Comparison of ENCODE assay signal across 8 cellular contexts in the genomic region with DNA sequence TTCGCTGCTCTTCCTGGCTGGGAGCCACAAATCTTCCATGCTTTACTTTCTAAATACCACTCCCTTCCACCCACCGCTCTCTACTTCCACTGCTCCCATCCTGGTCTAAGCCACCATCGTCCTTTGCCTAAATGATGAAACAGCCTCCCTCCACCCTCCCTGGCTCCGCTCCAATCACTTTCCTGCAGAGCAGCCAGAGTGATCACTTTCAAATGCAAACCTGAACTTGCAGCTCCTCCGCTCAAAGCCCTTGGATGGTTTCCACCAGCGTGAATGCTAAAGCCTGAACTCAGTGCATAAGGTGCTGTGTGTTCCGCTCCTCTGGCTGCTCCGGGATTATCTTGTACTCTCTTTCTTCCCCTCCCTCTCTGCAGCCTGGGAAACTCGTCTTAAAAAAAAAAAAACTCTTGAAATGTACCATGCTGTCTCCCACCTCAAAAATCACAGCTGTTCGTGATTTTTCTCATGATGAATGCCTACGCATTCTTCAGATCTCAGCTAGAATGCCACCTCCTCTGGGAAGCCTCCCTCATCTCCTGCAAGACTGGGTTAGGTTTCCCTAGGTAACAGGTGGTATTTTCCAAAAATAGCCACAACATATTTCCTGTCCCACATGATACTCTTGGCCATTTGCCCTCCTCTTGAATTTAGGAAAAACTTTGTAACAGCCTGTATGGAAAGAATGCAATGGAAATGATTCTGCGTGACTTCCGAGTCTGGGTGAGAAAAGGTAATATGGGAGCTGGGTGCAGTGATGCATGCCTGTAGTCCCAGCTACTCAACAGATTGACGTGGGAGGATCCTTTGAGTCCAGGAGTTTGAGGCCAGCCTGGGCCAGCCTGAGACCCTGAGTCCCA. TPM values are rescaled to one million over a fixed set of nuclear protein-coding genes. Genes with fewer than 3 reads are reported as not detected.
DNase-seq lines count a peak whose midpoint lies in the region; ATAC-seq and TF ChIP-seq lines count a peak whose summit lies in the region.

No MANE protein-coding gene starts in this region.

- H3K9ac ChIP-seq in mammary epithelial cell (ENCODE audit: insufficient read depth, low read length): no peak overlapping the region

- H3K36me3 ChIP-seq in mammary epithelial cell (ENCODE audit: insufficient read depth, low read length) (no peaks in the 10 kb centered on the region), stomach (peaks cover 0 to under 1% (median 0%) of the 10 kb centered on the region in 4 donors)

- no peak for TF ChIP-seq CTCF in mammary epithelial cell (conservative IDR thresholded peaks at IDR 0.05 in 1 of 2, IDR thresholded peaks at IDR 0.05 in 1 of 2; ENCODE audit: extremely low read depth in 1 of 2, insufficient read depth in 1 of 2, low read depth in 1 of 2, low read length in 2 of 2)
- no peak for TF ChIP-seq CTCF in stomach (IDR thresholded peaks at IDR 0.05)

- dilution Hi-C loops in mammary epithelial cell (cut with HindIII; ENCODE audit: low sequenced_read_pairs): loop anchor here (10.0 kb wide), 3 partner anchors 51 to 199 kb away; a partner anchor contains a TSS

- 10% methylated on average over 13 of the region's 14 CpGs for WGBS in mammary epithelial cell (ENCODE audit: low coverage, missing lambda C conversion rate)
- 12 to 22% (median 19%) methylated on average over 14 of the region's 14 CpGs for WGBS in stomach, 5 donors

- peak overlapping the region; percentile 11 to 26 (median 26) for H3K4me3 ChIP-seq in mammary epithelial cell (replicated peaks in 1 of 3; ENCODE audit: insufficient read depth in 1 of 3, low read depth in 2 of 3, low read length in 3 of 3)
- peak overlapping the region; percentile 34 to 48 (median 43) for H3K4me3 ChIP-seq in stomach

- H4K20me1 ChIP-seq in mammary epithelial cell (ENCODE audit: insufficient read depth, low read length): no peaks in the 10 kb centered on the region

- no peak for TF ChIP-seq EP300 in stomach (IDR thresholded peaks at IDR 0.05)

- H3K27me3 ChIP-seq in mammary epithelial cell (ENCODE audit: insufficient read depth, low read length) (no peaks in the 10 kb centered on the region), stomach (no peaks in the 10 kb centered on the region)

- H3K79me2 ChIP-seq in mammary epithelial cell (ENCODE audit: insufficient read depth, low read length): peaks cover 13% of the 10 kb centered on the region

- peak overlapping the region; percentile 80 for H2AFZ ChIP-seq in mammary epithelial cell (ENCODE audit: low read depth, low read length)

- H3K9me3 ChIP-seq in mammary epithelial cell (replicated peaks; ENCODE audit: insufficient read depth, low read length) (no peaks in the 10 kb centered on the region), stomach (no peaks in the 10 kb centered on the region)

- TF ChIP-seq POLR2A in stomach (IDR thresholded peaks at IDR 0.05): no peak

- DNase-seq in DMS 273 (lab: John Stamatoyannopoulos, UW; ENCODE audit: unreplicated experiment): peak; percentile 86
- DNase-seq in NCI-H2107 (lab: John Stamatoyannopoulos, UW): peak; percentile 34
- DNase-seq in mammary epithelial cell: peak; percentile 48
- peak; percentile 90 for DNase-seq in kidney tubule cell (ENCODE audit: low spot score)
- DNase-seq in stomach: peak; percentile 53

- ATAC-seq in GM21447 (IDR thresholded peaks at IDR 0.05; ENCODE audit: unreplicated experiment) (no peak), HG03378 (IDR thresholded peaks at IDR 0.05; ENCODE audit: unreplicated experiment) (no peak), GM18907 (IDR thresholded peaks at IDR 0.05; ENCODE audit: unreplicated experiment) (no peak)

- intact Hi-C loops in mammary epithelial cell (cut with micrococcal nuclease) (no loop called here), stomach (cut with DNase I; ENCODE audit: low total_unique reads) (no loop called here)

- peaks cover 38% of the 10 kb centered on the region for H3K4me1 ChIP-seq in mammary epithelial cell (ENCODE audit: insufficient read depth, low read length)
- peaks cover 19 to 38% (median 29%) of the 10 kb centered on the region in 4 donors for H3K4me1 ChIP-seq in stomach

- CTCF ChIA-PET in mammary epithelial cell (lab: Charles Lee; ENCODE audit: low non-redundant PET): no interaction called here

- BruUV-seq in mammary epithelial cell (replicated peaks; lab: Mats Ljungman, UMichigan): no TSS peak

- H3K27ac ChIP-seq in mammary epithelial cell (ENCODE audit: insufficient read depth, low read depth, low read length): peak overlapping the region; percentile 16
- peak overlapping the region in 4 of 5 donors; percentile 56 to 79 (median 72) for H3K27ac ChIP-seq in stomach

- in situ Hi-C loops in mammary epithelial cell (cut with MboI; ENCODE audit: low sequenced_read_pairs in 2 of 2): no loop called here

- peak overlapping the region; percentile 47 for H3K4me2 ChIP-seq in mammary epithelial cell (ENCODE audit: insufficient read depth, low read depth, low read length)

RNA-seq across cellular contexts. Expression of a gene that starts 3.7 kb away (rescaled TPM):
- total RNA-seq in mammary epithelial cell (10 to 100 TPM; 35.5 to 67.2 TPM), stomach (100 to 1,000 TPM in 3 of 5 donors, 10 to 100 TPM in 2; 49.9 to 566 (median 123) TPM)
- polyA plus RNA-seq in mammary epithelial cell (23.7 TPM), stomach (10 to 100 TPM in 2 of 3 donors, 1 to 10 TPM in 1; 9.2 to 18.6 (median 14.9) TPM)
- polyA minus RNA-seq in mammary epithelial cell: 60.7 TPM

Comparison
In these comparisons a context has a peak if more than half of its experiments do, and no peak if none do; other contexts are left out.
1. DNase-seq: peak in every context shown above with its lines; median percentile 90 in kidney tubule cell; 86 in DMS 273; 53 in stomach; 48 in mammary epithelial cell; 34 in NCI-H2107.